2 cellular contexts compared by ENCODE assay signal in the genomic region with DNA sequence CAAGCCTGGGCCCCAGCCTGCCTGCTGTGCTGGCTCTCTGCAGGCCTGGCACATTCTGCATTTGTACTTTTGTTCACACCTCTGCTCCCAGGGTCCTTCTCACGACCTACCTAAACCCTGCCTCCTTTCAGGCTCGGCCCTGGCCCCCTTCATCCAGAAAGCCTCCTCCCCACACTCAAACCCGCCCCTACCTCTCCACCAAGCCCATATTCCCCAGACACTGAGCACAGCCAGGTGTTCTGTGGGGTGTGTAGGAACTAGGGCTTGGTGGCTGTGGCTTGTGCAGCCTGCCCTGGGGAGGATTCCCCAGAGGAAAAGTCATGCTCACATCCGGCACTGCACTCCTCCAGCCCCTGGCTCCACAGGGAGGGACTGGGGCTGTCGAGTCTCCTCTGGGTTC.
TF ChIP-seq lines count a peak whose summit lies in the region.

No MANE protein-coding gene starts in this region.

TF ChIP-seq in IMR-90, 13 proteins besides CTCF, POLR2A, EP300 and RAD21:
- no peak for TF ChIP-seq RFX5 (IDR thresholded peaks at IDR 0.05; ENCODE audit: low read depth, low read length)
- no peak for TF ChIP-seq SMC3 (IDR thresholded peaks at IDR 0.05; ENCODE audit: low read depth, low read length)
- TF ChIP-seq USF2 (IDR thresholded peaks at IDR 0.05; ENCODE audit: low read depth, low read length) = no peak
- no peak for TF ChIP-seq MAFK (IDR thresholded peaks at IDR 0.05; ENCODE audit: low read depth, low read length)
- no peak for TF ChIP-seq FOS (IDR thresholded peaks at IDR 0.05; ENCODE audit: low read depth, low read length)
- no peak for TF ChIP-seq MXI1 (IDR thresholded peaks at IDR 0.05; ENCODE audit: borderline replicate concordance, low read depth, low read length)
- TF ChIP-seq CHD1 (IDR thresholded peaks at IDR 0.05; ENCODE audit: low read depth, low read length) = no peak
- TF ChIP-seq ELK1 (IDR thresholded peaks at IDR 0.05; ENCODE audit: borderline replicate concordance, low read depth, low read length) = no peak
- TF ChIP-seq BHLHE40 (IDR thresholded peaks at IDR 0.05; ENCODE audit: low read depth, low read length) = no peak
- no peak for TF ChIP-seq MAZ (IDR thresholded peaks at IDR 0.05; ENCODE audit: borderline replicate concordance, low read depth, low read length)
- TF ChIP-seq NFE2L2 (IDR thresholded peaks at IDR 0.05; ENCODE audit: low read depth, low read length) = no peak
- no peak for TF ChIP-seq CEBPB (IDR thresholded peaks at IDR 0.05; ENCODE audit: low read depth, low read length)
- TF ChIP-seq RCOR1 (IDR thresholded peaks at IDR 0.05; ENCODE audit: insufficient replicate concordance, low read length) = no peak

TF ChIP-seq in GM12878, 131 proteins besides CTCF, POLR2A, EP300 and RAD21:
- TF ChIP-seq MEF2B (IDR thresholded peaks at IDR 0.05; ENCODE audit: partially characterized antibody, poor library complexity, severe bottlenecking) (peak; percentile 76), SMARCA5 (IDR thresholded peaks at IDR 0.05) (no peak)
